In genomic region chr20:3784226-3784853, GRCh38 we compare ENCODE assay signal across 2 cellular contexts.
TF ChIP-seq lines count a peak whose summit lies in the region.

No MANE protein-coding gene starts in this region.

TF ChIP-seq in A549, 52 proteins besides CTCF, POLR2A, EP300 and RAD21:
- TF ChIP-seq HOXB5 (CRISPR knock-in tag; IDR thresholded peaks at IDR 0.05): no peak
- no peak for TF ChIP-seq JUNB (IDR thresholded peaks at IDR 0.05)
- TF ChIP-seq SMC3 (IDR thresholded peaks at IDR 0.05): no peak
- peak; percentile 40; the same call in 1 of the 2 replicates for TF ChIP-seq REST (IDR thresholded peaks at IDR 0.05)
- peak in 1 of 2 experiments; percentile 20; a peak in 1 of 5 replicates for TF ChIP-seq JUN (IDR thresholded peaks at IDR 0.05)
- TF ChIP-seq HDAC2 (IDR thresholded peaks at IDR 0.05): no peak
- no peak for TF ChIP-seq BCL3 (IDR thresholded peaks at IDR 0.05)
- TF ChIP-seq NPAS2 (CRISPR knock-in tag; IDR thresholded peaks at IDR 0.05; ENCODE audit: borderline replicate concordance): no peak

TF ChIP-seq in K562, 482 proteins besides CTCF, POLR2A, EP300 and RAD21:
- no peak for TF ChIP-seq PHF21A (IDR thresholded peaks at IDR 0.05; ENCODE audit: borderline replicate concordance, low read depth)
- no peak for TF ChIP-seq ELF2 (CRISPR knock-in tag; IDR thresholded peaks at IDR 0.05)
- TF ChIP-seq E2F6 (IDR thresholded peaks at IDR 0.05; ENCODE audit: borderline replicate concordance in 1 of 2, extremely low read depth in 1 of 2, insufficient read depth in 1 of 2, insufficient read length in 1 of 2, low read depth in 1 of 2, low read length in 1 of 2, poor library complexity in 1 of 2, severe bottlenecking in 1 of 2): peak in 1 of 2 experiments; percentile 36
- TF ChIP-seq ZHX1 (conservative IDR thresholded peaks at IDR 0.05; ENCODE audit: low read length): no peak
- TF ChIP-seq FOXP4 (CRISPR knock-in tag; IDR thresholded peaks at IDR 0.05; ENCODE audit: borderline replicate concordance): no peak
- no peak for TF ChIP-seq ZNF316 (IDR thresholded peaks at IDR 0.05)
- no peak for TF ChIP-seq ZNF609 (CRISPR knock-in tag; IDR thresholded peaks at IDR 0.05; ENCODE audit: borderline replicate concordance)
- no peak for TF ChIP-seq DIDO1 (tag; IDR thresholded peaks at IDR 0.05; ENCODE audit: low read depth)
- TF ChIP-seq ZBTB17 (CRISPR knock-in tag; IDR thresholded peaks at IDR 0.05): no peak
- no peak for TF ChIP-seq KDM2B (CRISPR knock-in tag; IDR thresholded peaks at IDR 0.05)
- no peak for TF ChIP-seq HDAC8 (tag; IDR thresholded peaks at IDR 0.05)
- no peak for TF ChIP-seq CCNT2 (IDR thresholded peaks at IDR 0.05; ENCODE audit: borderline replicate concordance, extremely low read depth, insufficient read length, low read depth, low read length)
- TF ChIP-seq CBFA2T2 (conservative IDR thresholded peaks at IDR 0.05): no peak
- TF ChIP-seq MXI1 (IDR thresholded peaks at IDR 0.05; ENCODE audit: low read depth, low read length): no peak
- no peak for TF ChIP-seq HDAC6 (IDR thresholded peaks at IDR 0.05; ENCODE audit: low read depth, low read length)
- peak; percentile 45 for TF ChIP-seq RBFOX2 (IDR thresholded peaks at IDR 0.05; ENCODE audit: low read depth, low read length)
- TF ChIP-seq ETS1 (conservative IDR thresholded peaks at IDR 0.05; ENCODE audit: control insufficient read depth, low read depth, low read length): no peak
- no peak for TF ChIP-seq ZNF778 (CRISPR knock-in tag; IDR thresholded peaks at IDR 0.05)
- peak; percentile 53 for TF ChIP-seq POLR2G (IDR thresholded peaks at IDR 0.05; ENCODE audit: low read depth, low read length)
- peak; percentile 11; the same call in 1 of the 2 replicates for TF ChIP-seq MAX (CRISPR knock-in tag; IDR thresholded peaks at IDR 0.05)
- no peak for TF ChIP-seq E2F5 (CRISPR knock-in tag; IDR thresholded peaks at IDR 0.05)
- TF ChIP-seq ARNT (IDR thresholded peaks at IDR 0.05): no peak
- no peak for TF ChIP-seq RFX1 (IDR thresholded peaks at IDR 0.05)
- no peak for TF ChIP-seq NFXL1 (CRISPR knock-in tag; IDR thresholded peaks at IDR 0.05)
- no peak for TF ChIP-seq FOXJ3 (CRISPR knock-in tag; IDR thresholded peaks at IDR 0.05)
- TF ChIP-seq KDM5B (IDR thresholded peaks at IDR 0.05; ENCODE audit: insufficient replicate concordance, low read depth, low read length): peak; percentile 4
TF ChIP-seq in K562: peak in this region for 5.
